ENCODE assay signal across 22 cellular contexts in genomic region chr17:28004344-28004743, GRCh38.
"Had no signal": no experiment of that assay in that cellular context is flagged by ENCODE, and none has a peak within 500 bp of the region (broad histone marks: within the 10 kb centered on the region; RNA-seq: fewer than 3 reads in every experiment).

No MANE protein-coding gene starts in this region.

- H3K4me3 ChIP-seq: breast epithelium, coronary artery, esophagus squamous epithelium, gastrocnemius medialis, left ventricle myocardium inferior, testis had no signal

- H3K4me1 Mint-ChIP-seq: activated naive CD4-positive, alpha-beta T cell treated with anti-CD3 and anti-CD28 coated beads, Interleukin-2, amount 50 U/mL, for 24 hours; natural killer cell; stimulated activated memory B cell treated with anti-CD40 and anti-IgM and Interleukin-4, amounts not matched to agents 10 μg/mL and 1 μg/mL and 100 μg/mL, for 72 hours; WTC11 had no signal

- H3K27ac Mint-ChIP-seq: activated naive CD4-positive, alpha-beta T cell treated with anti-CD3 and anti-CD28 coated beads, Interleukin-2, amount 50 U/mL, for 24 hours; endodermal cell; natural killer cell; stimulated activated memory B cell treated with anti-CD40 and anti-IgM and Interleukin-4, amounts not matched to agents 10 μg/mL and 1 μg/mL and 100 μg/mL, for 72 hours; type B pancreatic cell; WTC11 had no signal

- H3K9me3 Mint-ChIP-seq: activated naive CD4-positive, alpha-beta T cell treated with anti-CD3 and anti-CD28 coated beads, Interleukin-2, amount 50 U/mL, for 24 hours; endodermal cell; natural killer cell; stimulated activated memory B cell treated with anti-CD40 and anti-IgM and Interleukin-4, amounts not matched to agents 10 μg/mL and 1 μg/mL and 100 μg/mL, for 72 hours; WTC11 had no signal

- ATAC-seq: gastrocnemius medialis; natural killer cell; sciatic nerve; stimulated activated memory B cell treated with anti-CD40 and anti-IgM and Interleukin-4, amounts not matched to agents 10 μg/mL and 1 μg/mL and 100 μg/mL, for 72 hours; WTC11 had no signal

- H3K36me3 Mint-ChIP-seq: activated naive CD4-positive, alpha-beta T cell treated with anti-CD3 and anti-CD28 coated beads, Interleukin-2, amount 50 U/mL, for 24 hours; natural killer cell; stimulated activated memory B cell treated with anti-CD40 and anti-IgM and Interleukin-4, amounts not matched to agents 10 μg/mL and 1 μg/mL and 100 μg/mL, for 72 hours; type B pancreatic cell; WTC11 had no signal

- H3K4me3 Mint-ChIP-seq: activated naive CD4-positive, alpha-beta T cell treated with anti-CD3 and anti-CD28 coated beads, Interleukin-2, amount 50 U/mL, for 24 hours; endodermal cell; natural killer cell; stimulated activated memory B cell treated with anti-CD40 and anti-IgM and Interleukin-4, amounts not matched to agents 10 μg/mL and 1 μg/mL and 100 μg/mL, for 72 hours; type B pancreatic cell; WTC11 had no signal

- DNase-seq: activated CD4-positive, alpha-beta T cell treated with anti-CD3 and anti-CD28 coated beads for 4 hours; activated CD8-positive, alpha-beta memory T cell treated with anti-CD3 and anti-CD28 coated beads for 24 hours; activated gamma-delta T cell; amniotic stem cell; endodermal cell; esophagus squamous epithelium; gastrocnemius medialis; hippocampal formation; kidney glomerular epithelial cell; left ventricle myocardium inferior; natural killer cell; SK-N-SH; small intestine; stimulated activated CD4-positive, alpha-beta T cell treated with anti-CD3 and anti-CD28 coated beads, Interleukin-2, amount 100 ng/mL, for 24 hours; testis had no signal
